Comparison of ENCODE assay signal across 8 cellular contexts in genomic region chr11:35330924-35331323, GRCh38.
DNase-seq lines count a peak whose midpoint lies in the region; ATAC-seq and TF ChIP-seq lines count a peak whose summit lies in the region.
"Had no signal": no experiment of that assay in that cellular context is flagged by ENCODE, and none has a peak within 500 bp of the region (broad histone marks: within the 10 kb centered on the region; RNA-seq: fewer than 3 reads in every experiment).

No MANE protein-coding gene starts in this region.

- H3K9me3 Mint-ChIP-seq in activated CD4-positive, alpha-beta memory T cell treated with anti-CD3 and anti-CD28 coated beads for 36 hours = no peaks in the 10 kb centered on the region

- H3K36me3 Mint-ChIP-seq in activated CD4-positive, alpha-beta memory T cell treated with anti-CD3 and anti-CD28 coated beads for 36 hours = peaks cover 2% of the 10 kb centered on the region

- DNase-seq in activated CD4-positive, alpha-beta memory T cell treated with anti-CD3 and anti-CD28 coated beads for 36 hours = peak; percentile 47
- DNase-seq in mucosa of descending colon (no peak), NCI-H345 treated with DMSO at 0.1 percent for 48 hours (lab: John Stamatoyannopoulos, UW; ENCODE audit: unreplicated experiment) (no peak), SHP77 treated with DMSO at 0.1 percent for 48 hours (lab: John Stamatoyannopoulos, UW) (no peak), LoVo (ENCODE audit: low spot score) (no peak)
- DNase-seq: NCI-H446 had no signal

- H3K27me3 Mint-ChIP-seq in activated CD4-positive, alpha-beta memory T cell treated with anti-CD3 and anti-CD28 coated beads for 36 hours = no peaks in the 10 kb centered on the region

- POLR2A ChIA-PET in activated CD4-positive, alpha-beta memory T cell treated with anti-CD3 and anti-CD28 coated beads for 36 hours (lab: Charles Lee) = no interaction called here

- no peak overlapping the region for H3K4me3 Mint-ChIP-seq in activated CD4-positive, alpha-beta memory T cell treated with anti-CD3 and anti-CD28 coated beads for 36 hours

- intact Hi-C loops in activated CD4-positive, alpha-beta memory T cell treated with anti-CD3 and anti-CD28 coated beads for 36 hours (cut with micrococcal nuclease) = loop anchor here (5.0 kb wide), 1 partner anchor 39 kb away; no protein-coding TSS in a partner anchor
- intact Hi-C loops in mucosa of descending colon (cut with DNase I, micrococcal nuclease) = no loop called here

- no peak for TF ChIP-seq CTCF in mucosa of descending colon (IDR thresholded peaks at IDR 0.05)

- ATAC-seq in GM18858 (IDR thresholded peaks at IDR 0.05; ENCODE audit: unreplicated experiment) = peak; percentile 56
- peak; percentile 48 for ATAC-seq in HG02588 (IDR thresholded peaks at IDR 0.05; ENCODE audit: unreplicated experiment)
- peak; percentile 80 for ATAC-seq in mucosa of descending colon

- no peak overlapping the region for H3K4me3 ChIP-seq in mucosa of descending colon

- no peaks in the 10 kb centered on the region for H3K9me3 ChIP-seq in mucosa of descending colon

- CTCF ChIA-PET in activated CD4-positive, alpha-beta memory T cell treated with anti-CD3 and anti-CD28 coated beads for 36 hours (lab: Charles Lee) = no interaction called here

- no peaks in the 10 kb centered on the region for H3K36me3 ChIP-seq in mucosa of descending colon (ENCODE audit: low read depth)

- H3K4me1 ChIP-seq in mucosa of descending colon (ENCODE audit: low read depth) = no peaks in the 10 kb centered on the region

- H3K4me1 Mint-ChIP-seq in activated CD4-positive, alpha-beta memory T cell treated with anti-CD3 and anti-CD28 coated beads for 36 hours (ENCODE audit: low read depth) = peaks cover 50% of the 10 kb centered on the region

- peak overlapping the region; percentile 60 for H3K27ac Mint-ChIP-seq in activated CD4-positive, alpha-beta memory T cell treated with anti-CD3 and anti-CD28 coated beads for 36 hours
